1 cellular context compared by ENCODE assay signal in genomic region chr7:150988230-150989226, GRCh38.
TF ChIP-seq lines count a peak whose summit lies in the region.

No MANE protein-coding gene starts in this region.

TF ChIP-seq in K562, 482 proteins besides CTCF, POLR2A, EP300 and RAD21 (continued from another document and continues in another):
- TF ChIP-seq NR0B1 (IDR thresholded peaks at IDR 0.05; ENCODE audit: partially characterized antibody): no peak
- TF ChIP-seq CTBP1 (IDR thresholded peaks at IDR 0.05; ENCODE audit: borderline replicate concordance): peak; percentile 70; the same call in 1 of the 2 replicates
- no peak for TF ChIP-seq ZNF707 (CRISPR knock-in tag; conservative IDR thresholded peaks at IDR 0.05)
- no peak for TF ChIP-seq IRF1 (CRISPR knock-in tag; IDR thresholded peaks at IDR 0.05; ENCODE audit: borderline replicate concordance)
- peak in 1 of 2 experiments; percentile 35; a peak in 1 of 4 replicates for TF ChIP-seq MNT (conservative IDR thresholded peaks at IDR 0.05)
- TF ChIP-seq ARID2 (IDR thresholded peaks at IDR 0.05): peak; percentile 93
- no peak for TF ChIP-seq NR2F6 (CRISPR knock-in tag; IDR thresholded peaks at IDR 0.05)
- TF ChIP-seq MAFK (IDR thresholded peaks at IDR 0.05; ENCODE audit: low read length): peak; percentile 30; the same call in 1 of the 2 replicates
- no peak for TF ChIP-seq TAF1 (IDR thresholded peaks at IDR 0.05; ENCODE audit: control insufficient read depth, extremely low read depth, insufficient read depth, low read length, severe bottlenecking)
- no peak for TF ChIP-seq KAT8 (IDR thresholded peaks at IDR 0.05; ENCODE audit: low read depth)
- peak; percentile 60; the same call in 1 of the 2 replicates for TF ChIP-seq SMARCE1 (IDR thresholded peaks at IDR 0.05)
- TF ChIP-seq ZNF449 (CRISPR knock-in tag; IDR thresholded peaks at IDR 0.05): no peak
- no peak; the same call in 1 of the 2 replicates for TF ChIP-seq FOXA1 (IDR thresholded peaks at IDR 0.05; ENCODE audit: borderline replicate concordance)
- 0 out of 4 replicates have a peak, but pooled peaks of 1 of the 2 experiments have one; percentile 18 for TF ChIP-seq FOXK2 (conservative IDR thresholded peaks at IDR 0.05 in 1 of 2, IDR thresholded peaks at IDR 0.05 in 1 of 2; ENCODE audit: low read depth in 2 of 2)
- no peak for TF ChIP-seq TRIM24 (IDR thresholded peaks at IDR 0.05)
- TF ChIP-seq CBX5 (IDR thresholded peaks at IDR 0.05; ENCODE audit: borderline replicate concordance, low read depth): no peak
- TF ChIP-seq CBFA2T2 (conservative IDR thresholded peaks at IDR 0.05): no peak
- no peak for TF ChIP-seq HMGXB4 (CRISPR knock-in tag; IDR thresholded peaks at IDR 0.05)
- no peak for TF ChIP-seq GTF2B (IDR thresholded peaks at IDR 0.05; ENCODE audit: extremely low read depth, insufficient read length)
- TF ChIP-seq ZNF23 (CRISPR knock-in tag; IDR thresholded peaks at IDR 0.05): no peak
- no peak for TF ChIP-seq ZNF324 (CRISPR knock-in tag; IDR thresholded peaks at IDR 0.05)
- TF ChIP-seq ATF2 (CRISPR knock-in tag; IDR thresholded peaks at IDR 0.05): no peak
- no peak for TF ChIP-seq GTF2E2 (tag; IDR thresholded peaks at IDR 0.05)
- TF ChIP-seq FOXM1 (IDR thresholded peaks at IDR 0.05; ENCODE audit: low read depth): no peak
- no peak for TF ChIP-seq FOXM1 (CRISPR knock-in tag; IDR thresholded peaks at IDR 0.05; ENCODE audit: low read depth)
- TF ChIP-seq MYBL2 (IDR thresholded peaks at IDR 0.05; ENCODE audit: low read depth): no peak
- TF ChIP-seq MYBL2 (CRISPR knock-in tag; IDR thresholded peaks at IDR 0.05; ENCODE audit: borderline replicate concordance): 0 out of 2 replicates have a peak, but pooled peaks have one; percentile 63
- peak; percentile 27; the same call in 1 of the 2 replicates for TF ChIP-seq TRIM25 (IDR thresholded peaks at IDR 0.05; ENCODE audit: borderline replicate concordance)
- 0 out of 2 replicates have a peak, but pooled peaks have one; percentile 46 for TF ChIP-seq ZNF395 (CRISPR knock-in tag; IDR thresholded peaks at IDR 0.05)
- TF ChIP-seq ZNF780A (CRISPR knock-in tag; IDR thresholded peaks at IDR 0.05): no peak
- peak; percentile 92 for TF ChIP-seq GATA2 (CRISPR knock-in tag; IDR thresholded peaks at IDR 0.05)
- no peak for TF ChIP-seq NKRF (IDR thresholded peaks at IDR 0.05; ENCODE audit: borderline replicate concordance)
- no peak for TF ChIP-seq NFYB (IDR thresholded peaks at IDR 0.05; ENCODE audit: extremely low read depth, insufficient read length)
- TF ChIP-seq MEF2D (tag; conservative IDR thresholded peaks at IDR 0.05; ENCODE audit: low read depth): no peak
- no peak; the same call in 1 of the 2 replicates for TF ChIP-seq ZFP91 (CRISPR knock-in tag; IDR thresholded peaks at IDR 0.05)
- TF ChIP-seq KLF16 (IDR thresholded peaks at IDR 0.05): peak; percentile 63
- no peak for TF ChIP-seq PTBP1 (IDR thresholded peaks at IDR 0.05; ENCODE audit: low read depth, low read length)
- TF ChIP-seq SMARCA4 (IDR thresholded peaks at IDR 0.05): peak; percentile 44; the same call in 1 of the 2 replicates
- 0 out of 4 replicates have a peak, but pooled peaks of 1 of the 2 experiments have one; percentile 26 for TF ChIP-seq HDAC1 (IDR thresholded peaks at IDR 0.05)
- TF ChIP-seq NFE2 (IDR thresholded peaks at IDR 0.05; ENCODE audit: low read depth): no peak
- 0 out of 2 replicates have a peak, but pooled peaks have one; percentile 26 for TF ChIP-seq MXI1 (IDR thresholded peaks at IDR 0.05; ENCODE audit: low read depth, low read length)
- peak; percentile 75 for TF ChIP-seq XRCC5 (IDR thresholded peaks at IDR 0.05; ENCODE audit: low read depth, low read length)
- TF ChIP-seq FOSL1 (tag; conservative IDR thresholded peaks at IDR 0.05): no peak
- no peak for TF ChIP-seq TCF3 (CRISPR knock-in tag; IDR thresholded peaks at IDR 0.05)
